Comparison of ENCODE assay signal across 8 cellular contexts in the genomic region with DNA sequence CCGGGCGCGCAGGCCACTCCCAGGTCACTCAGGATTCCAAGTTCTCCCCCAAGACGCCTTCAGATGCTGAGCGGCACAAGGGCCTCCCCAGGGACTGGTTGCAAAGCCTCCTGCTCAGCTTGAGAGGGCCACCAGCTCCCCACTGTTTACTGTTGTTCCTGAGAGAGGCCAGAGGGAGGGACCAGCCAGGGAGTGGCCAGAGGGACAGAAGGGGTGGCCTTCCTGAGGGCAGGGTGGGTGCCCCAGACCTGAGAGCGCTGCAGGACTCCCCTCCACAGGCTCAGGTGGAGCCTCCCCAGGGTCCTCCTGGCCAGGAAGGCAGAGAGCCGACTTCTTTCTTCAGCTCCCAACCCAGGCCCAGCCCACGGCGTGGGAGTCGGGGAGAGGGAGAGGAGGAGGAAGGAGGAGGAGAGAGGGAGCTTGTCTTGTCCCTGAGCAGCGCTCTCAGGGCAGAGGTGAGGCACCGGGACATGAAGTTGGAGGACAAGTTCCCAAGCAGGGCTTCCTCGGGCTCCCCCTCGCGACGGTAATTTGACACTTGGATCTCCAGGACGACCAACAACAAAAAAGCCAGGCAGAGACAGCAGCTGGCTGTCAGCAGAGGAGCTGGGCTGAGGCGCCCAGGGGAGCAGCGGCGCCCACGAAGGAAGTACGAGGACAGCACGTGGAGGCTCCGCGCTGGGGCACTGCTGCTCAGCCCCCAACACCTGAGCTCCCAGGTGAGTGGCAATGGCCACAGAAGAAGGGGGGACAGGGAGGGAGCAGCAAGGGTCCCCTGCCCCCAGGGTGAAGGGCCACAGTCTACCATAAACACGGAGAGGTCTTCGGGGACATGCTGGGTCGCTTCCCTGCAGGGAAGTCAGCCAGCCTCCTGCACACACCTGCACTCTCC. TPM values are rescaled to one million over a fixed set of nuclear protein-coding genes. Genes with fewer than 3 reads are reported as not detected.
DNase-seq lines count a peak whose midpoint lies in the region; ATAC-seq and TF ChIP-seq lines count a peak whose summit lies in the region.

No MANE protein-coding gene starts in this region.

- H3K27ac ChIP-seq in ACC112 (ENCODE audit: low read depth, low read length) (peak overlapping the region; percentile 37; the same call in 1 of the 2 replicates), duodenal mucosa (ENCODE audit: low read depth, low read length) (peak overlapping the region; percentile 77), left lung (peak overlapping the region; percentile 63 to 76)

- H3K4me1 ChIP-seq in ACC112 (ENCODE audit: control insufficient read depth, insufficient read depth, low read length, unreplicated experiment) (peaks cover 13% of the 10 kb centered on the region), duodenal mucosa (ENCODE audit: control insufficient read depth in 1 of 2, insufficient read depth in 2 of 2, low read length in 2 of 2) (peaks cover 51 to 58% of the 10 kb centered on the region in 2 donors), left lung (peaks cover 12 to 41% of the 10 kb centered on the region in 2 donors)

- no peaks in the 10 kb centered on the region for H3K79me2 ChIP-seq in ACC112 (ENCODE audit: control insufficient read depth, insufficient read depth, low read length, unreplicated experiment)

- H3K4me3 ChIP-seq in ACC112 (ENCODE audit: low read depth, low read length): peak overlapping the region; percentile 14; the same call in 1 of the 2 replicates
- peak overlapping the region; percentile 24 to 54 for H3K4me3 ChIP-seq in duodenal mucosa (ENCODE audit: low read depth in 1 of 2, low read length in 2 of 2)
- no peak overlapping the region for H3K4me3 ChIP-seq in left lung

- intact Hi-C loops in left lung (cut with DNase I): loop anchor here in 1 of 2 donors (10.0 kb wide), 1 partner anchor 111 kb away; no protein-coding TSS in a partner anchor

- no peak overlapping the region for H2AFZ ChIP-seq in ACC112 (ENCODE audit: low read length, unreplicated experiment)

- H3K9ac ChIP-seq in duodenal mucosa (ENCODE audit: low read depth in 1 of 2, low read length in 2 of 2): peak overlapping the region; percentile 30 to 51

- ATAC-seq in left lung: peak; percentile 80

- DNase-seq in GOT3 (lab: John Stamatoyannopoulos, UW): peak; percentile 44
- DNase-seq in NCI-H2227 treated with DMSO at 0.1 percent for 48 hours (lab: John Stamatoyannopoulos, UW): peak; percentile 47
- DNase-seq in activated CD4-positive, alpha-beta T cell treated with anti-CD3 and anti-CD28 coated beads for 4 hours: peak; percentile 40 to 56
- peak; percentile 86 to 87 for DNase-seq in left lung
- DNase-seq in stimulated activated CD4-positive, alpha-beta T cell treated with anti-CD3 and anti-CD28 coated beads, Interleukin-2, amount 100 ng/mL, for 48 hours: peak; percentile 37 to 44
- no peak for DNase-seq in cerebellum (ENCODE audit: low spot score)

- no peaks in the 10 kb centered on the region for H3K27me3 ChIP-seq in ACC112 (ENCODE audit: insufficient read depth, low read length)
- H3K27me3 ChIP-seq in duodenal mucosa (ENCODE audit: control insufficient read depth in 1 of 2, insufficient read depth in 2 of 2, low read length in 2 of 2): no peaks in the 10 kb centered on the region
- no peaks in the 10 kb centered on the region for H3K27me3 ChIP-seq in left lung

- TF ChIP-seq CTCF in left lung (IDR thresholded peaks at IDR 0.05): peak; percentile 38 to 39

- H3K9me3 ChIP-seq in duodenal mucosa (ENCODE audit: control insufficient read depth in 1 of 2, low read length in 2 of 2) (no peaks in the 10 kb centered on the region), left lung (no peaks in the 10 kb centered on the region)

- H3K36me3 ChIP-seq in ACC112 (ENCODE audit: insufficient read depth, low read length) (no peaks in the 10 kb centered on the region), duodenal mucosa (ENCODE audit: control insufficient read depth in 1 of 2, insufficient read depth in 2 of 2, low read length in 2 of 2) (peaks cover 0 to 21% of the 10 kb centered on the region in 2 donors), left lung (peaks cover 0 to 17% of the 10 kb centered on the region in 2 donors)

RNA-seq across cellular contexts. Expression of gene SMIM5, which starts 0.5 kb away (rescaled TPM):
- 1 to 10 TPM; 1.0 to 1.7 TPM for total RNA-seq in left lung
- 0.27 TPM for total RNA-seq in cerebellum

RNA-seq across cellular contexts. Expression of gene RECQL5, which starts 33.2 kb away (rescaled TPM):
- total RNA-seq in left lung (10 to 100 TPM; 28.5 to 35.5 TPM), cerebellum (14.1 TPM)

RNA-seq across cellular contexts. Expression of gene SAP30BP, which starts 33.4 kb away (rescaled TPM):
- total RNA-seq in left lung: 10 to 100 TPM; 58.9 to 80.8 TPM
- total RNA-seq in cerebellum: 39.2 TPM

RNA-seq across cellular contexts. Expression of gene MYO15B, which starts 46.1 kb away (rescaled TPM):
- 100 to 1,000 TPM; 125 to 127 TPM for total RNA-seq in left lung
- total RNA-seq in cerebellum: 28.0 TPM

Comparison
In these comparisons a context has a peak if more than half of its experiments do, and no peak if none do; other contexts are left out.
1. H3K4me3 ChIP-seq: peak in ACC112 (single experiment) and duodenal mucosa (2 of 2); none in left lung (0 of 2).
2. Peak in every context shown above with its lines, with median percentiles within 50 percentile points of each other: H3K27ac ChIP-seq.